18 cellular contexts compared by ENCODE assay signal in genomic region chr1:245129811-245130210, GRCh38. TPM values are rescaled to one million over a fixed set of nuclear protein-coding genes. Genes with fewer than 3 reads are reported as not detected.
"Had no signal": no experiment of that assay in that cellular context is flagged by ENCODE, and none has a peak within 500 bp of the region (broad histone marks: within the 10 kb centered on the region; RNA-seq: fewer than 3 reads in every experiment).

No MANE protein-coding gene starts in this region.

- H3K4me1 Mint-ChIP-seq: activated naive CD8-positive, alpha-beta T cell treated with anti-CD3 and anti-CD28 coated beads, Interleukin-2, amount 50 U/mL, for 24 hours; central memory CD8-positive, alpha-beta T cell; memory B cell had no signal

- H3K36me3 Mint-ChIP-seq: memory B cell had no signal

- H3K9me3 ChIP-seq: ascending aorta, ovary had no signal

- H3K36me3 ChIP-seq: ascending aorta, ovary, WERI-Rb-1 had no signal

- H3K27ac ChIP-seq: ascending aorta, ovary, WERI-Rb-1 had no signal

- ATAC-seq: activated CD8-positive, alpha-beta T cell treated with anti-CD3 and anti-CD28 coated beads, Interleukin-2, amount 10 ng/mL, durations not matched to agents 7 days and 5 days; activated naive CD8-positive, alpha-beta T cell treated with anti-CD3 and anti-CD28 coated beads, Interleukin-2, amount 50 U/mL, for 24 hours had no signal

- H3K4me3 ChIP-seq: ascending aorta, ovary had no signal

- H3K27me3 ChIP-seq: ascending aorta, ovary had no signal

- H3K27ac Mint-ChIP-seq: activated CD8-positive, alpha-beta T cell treated with anti-CD3 and anti-CD28 coated beads, Interleukin-2, amount 10 ng/mL, durations not matched to agents 7 days and 5 days; activated naive CD8-positive, alpha-beta T cell treated with anti-CD3 and anti-CD28 coated beads, Interleukin-2, amount 50 U/mL, for 24 hours; endodermal cell; memory B cell; nephron progenitor cell; stimulated activated naive CD8-positive, alpha-beta T cell treated with anti-CD3 and anti-CD28 coated beads, Interleukin-15, Interleukin-2, amounts not matched to agents 100 ng/mL and 50 ng/mL, for 24 hours had no signal

- H3K4me3 Mint-ChIP-seq: activated CD8-positive, alpha-beta T cell treated with anti-CD3 and anti-CD28 coated beads, Interleukin-2, amount 10 ng/mL, durations not matched to agents 7 days and 5 days; activated naive CD8-positive, alpha-beta T cell treated with anti-CD3 and anti-CD28 coated beads, Interleukin-2, amount 50 U/mL, for 24 hours; central memory CD8-positive, alpha-beta T cell; endodermal cell; memory B cell; nephron progenitor cell; stimulated activated naive CD8-positive, alpha-beta T cell treated with anti-CD3 and anti-CD28 coated beads, Interleukin-15, Interleukin-2, amounts not matched to agents 100 ng/mL and 50 ng/mL, for 24 hours had no signal

- DNase-seq: activated CD4-positive, alpha-beta T cell treated with anti-CD3 and anti-CD28 coated beads for 48 hours; activated CD8-positive, alpha-beta memory T cell treated with anti-CD3 and anti-CD28 coated beads, Interleukin-2, amount 50 U/mL, for 48 hours; activated CD8-positive, alpha-beta T cell treated with anti-CD3 and anti-CD28 coated beads, Interleukin-2, amount 10 ng/mL, durations not matched to agents 7 days and 5 days; activated naive CD4-positive, alpha-beta T cell treated with Interleukin-2 at 50 U/mL for 16 hours; activated naive CD8-positive, alpha-beta T cell treated with anti-CD3 and anti-CD28 coated beads, Interleukin-2, amount 50 U/mL, for 24 hours; dermis blood vessel endothelial cell; endodermal cell; erythroblast; foreskin melanocyte; nephron progenitor cell; stimulated activated CD4-positive, alpha-beta T cell treated with anti-CD3 and anti-CD28 coated beads, Interleukin-4, amount 100 ng/mL, for 24 hours; T-helper 1 cell; WERI-Rb-1 had no signal

- H3K4me1 ChIP-seq: ascending aorta had no signal

- H3K9me3 Mint-ChIP-seq: activated naive CD8-positive, alpha-beta T cell treated with anti-CD3 and anti-CD28 coated beads, Interleukin-2, amount 50 U/mL, for 24 hours; endodermal cell; stimulated activated naive CD8-positive, alpha-beta T cell treated with anti-CD3 and anti-CD28 coated beads, Interleukin-15, Interleukin-2, amounts not matched to agents 100 ng/mL and 50 ng/mL, for 24 hours had no signal

RNA-seq across cellular contexts. Expression of gene KIF26B, which starts 25.0 kb away (rescaled TPM):
- total RNA-seq: ascending aorta had no signal
